Comparison of ENCODE assay signal across 8 cellular contexts in the genomic region with DNA sequence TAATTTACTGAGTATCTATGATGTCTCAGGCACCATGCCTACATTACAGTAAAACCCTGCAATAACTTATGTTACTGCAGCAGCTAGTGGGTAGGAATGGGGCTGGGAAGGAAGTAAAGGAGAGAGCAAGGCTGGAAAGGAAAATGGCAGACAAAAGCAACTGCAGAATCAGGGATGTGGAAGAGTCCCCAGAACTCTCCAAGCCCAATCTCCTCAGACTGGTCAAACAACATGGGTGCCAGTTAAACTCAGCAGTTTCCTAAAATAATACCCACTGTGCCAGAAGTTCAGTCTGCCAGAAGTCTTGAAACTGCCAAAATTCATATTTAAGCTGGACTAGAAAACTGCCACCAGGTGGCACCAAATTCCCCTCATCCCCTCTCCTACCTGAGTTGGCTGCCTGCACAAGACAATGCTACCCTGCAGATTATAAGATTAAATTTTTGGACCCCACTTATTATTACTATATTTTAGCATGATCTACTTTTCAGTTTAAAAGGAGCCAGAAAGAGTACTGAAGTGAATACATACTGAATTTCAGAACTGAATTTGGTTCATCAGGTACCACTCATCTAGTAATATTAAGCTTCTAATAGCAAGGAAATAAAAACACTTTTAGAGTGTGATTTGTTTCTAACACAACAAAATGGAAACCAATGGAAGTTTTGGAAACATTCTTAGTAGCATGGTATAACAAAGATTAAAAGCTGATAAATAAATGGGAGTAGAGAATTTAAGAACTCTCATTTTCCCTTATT.
DNase-seq lines count a peak whose midpoint lies in the region; ATAC-seq and TF ChIP-seq lines count a peak whose summit lies in the region.

No MANE protein-coding gene starts in this region.

- peak; percentile 70 for TF ChIP-seq CTCF in colonic mucosa (IDR thresholded peaks at IDR 0.05)
- TF ChIP-seq CTCF in liver (IDR thresholded peaks at IDR 0.05; ENCODE audit: low read depth, low read length, missing input control): peak; percentile 70

- H3K4me3 ChIP-seq in HAP-1: no peak overlapping the region
- H3K4me3 ChIP-seq in colonic mucosa: no peak overlapping the region
- no peak overlapping the region for H3K4me3 ChIP-seq in liver (ENCODE audit: low read depth in 1 of 3, low read length in 3 of 3)

- H3K36me3 ChIP-seq in HAP-1 (replicated peaks): peaks cover 51% of the 10 kb centered on the region
- H3K36me3 ChIP-seq in colonic mucosa: no peaks in the 10 kb centered on the region
- peaks cover 1 to 36% (median 30%) of the 10 kb centered on the region in 4 donors for H3K36me3 ChIP-seq in liver (ENCODE audit: control insufficient read depth in 4 of 4, insufficient read depth in 3 of 4, low read depth in 1 of 4, low read length in 3 of 4)

- DNase-seq in EL (peak; percentile 53), HAP-1 (ENCODE audit: low spot score in 2 of 2) (peak; percentile 43 to 74), NCI-H2196 (lab: John Stamatoyannopoulos, UW; ENCODE audit: unreplicated experiment) (peak; percentile 76), colonic mucosa (peak; percentile 62)
- DNase-seq in activated CD4-positive, alpha-beta T cell treated with anti-CD3 and anti-CD28 coated beads for 36 hours: peak; percentile 86
- peak; percentile 16 for DNase-seq in stimulated activated CD8-positive, alpha-beta memory T cell treated with anti-CD3 and anti-CD28 coated beads, Interleukin-12 subunit alpha, Interleukin-12 subunit beta, amount 100 ng/mL, for 24 hours (ENCODE audit: extremely low read depth)

- H3K4me1 Mint-ChIP-seq in activated CD4-positive, alpha-beta T cell treated with anti-CD3 and anti-CD28 coated beads for 36 hours: no peaks in the 10 kb centered on the region

- H3K27ac Mint-ChIP-seq in activated CD4-positive, alpha-beta T cell treated with anti-CD3 and anti-CD28 coated beads for 36 hours: no peak overlapping the region

- no peaks in the 10 kb centered on the region for H3K27me3 ChIP-seq in HAP-1 (ENCODE audit: low read depth)
- H3K27me3 ChIP-seq in colonic mucosa: no peaks in the 10 kb centered on the region
- H3K27me3 ChIP-seq in liver (ENCODE audit: control insufficient read depth in 4 of 4, insufficient read depth in 4 of 4, low read length in 3 of 4): no peaks in the 10 kb centered on the region

- in situ Hi-C loops in HAP-1 (cut with MboI; ENCODE audit: low sequenced_read_pairs): no loop called here

- no peaks in the 10 kb centered on the region for H3K9me3 Mint-ChIP-seq in activated CD4-positive, alpha-beta T cell treated with anti-CD3 and anti-CD28 coated beads for 36 hours (ENCODE audit: low read depth)

- H3K4me1 ChIP-seq in HAP-1: no peaks in the 10 kb centered on the region
- no peaks in the 10 kb centered on the region for H3K4me1 ChIP-seq in colonic mucosa
- H3K4me1 ChIP-seq in liver (ENCODE audit: control insufficient read depth in 4 of 4, insufficient read depth in 4 of 4, low read length in 3 of 4): peaks cover 1 to 28% (median 23%) of the 10 kb centered on the region in 4 donors

- POLR2A ChIA-PET in activated CD4-positive, alpha-beta T cell treated with anti-CD3 and anti-CD28 coated beads for 36 hours (lab: Charles Lee): interaction anchor here (0.6 kb wide), 1 partner anchor 54 kb away, joined by 12 read pairs; no protein-coding TSS in a partner anchor

- intact Hi-C loops in activated CD4-positive, alpha-beta T cell treated with anti-CD3 and anti-CD28 coated beads for 36 hours (cut with DNase I, micrococcal nuclease): loop anchor here (1.0 to 5.0 kb wide), 5 partner anchors 109 to 811 kb away; no protein-coding TSS in a partner anchor
- intact Hi-C loops in colonic mucosa (cut with DNase I): no loop called here

- peaks cover 43% of the 10 kb centered on the region for H3K36me3 Mint-ChIP-seq in activated CD4-positive, alpha-beta T cell treated with anti-CD3 and anti-CD28 coated beads for 36 hours (ENCODE audit: low read depth)

- peak; percentile 80 to 83 for TF ChIP-seq RAD21 in liver (IDR thresholded peaks at IDR 0.05)

- H3K27ac ChIP-seq in colonic mucosa: no peak overlapping the region
- H3K27ac ChIP-seq in liver (ENCODE audit: low read depth in 1 of 2, low read length in 2 of 2): no peak overlapping the region

- no peak overlapping the region for H3K9ac ChIP-seq in colonic mucosa (ENCODE audit: low read depth in 2 of 2, low read length in 2 of 2)
- no peak overlapping the region for H3K9ac ChIP-seq in liver (ENCODE audit: low read depth in 1 of 2, low read length in 2 of 2)

- no peaks in the 10 kb centered on the region for H3K27me3 Mint-ChIP-seq in activated CD4-positive, alpha-beta T cell treated with anti-CD3 and anti-CD28 coated beads for 36 hours

- H3K4me3 Mint-ChIP-seq in activated CD4-positive, alpha-beta T cell treated with anti-CD3 and anti-CD28 coated beads for 36 hours: no peak overlapping the region

- CTCF ChIA-PET in activated CD4-positive, alpha-beta T cell treated with anti-CD3 and anti-CD28 coated beads for 36 hours (lab: Charles Lee): interaction anchor here (0.7 to 4.3 kb wide), 27 partner anchors 9 to 445 kb away, joined by 3 to 23 read pairs (median 4); a partner anchor contains a TSS

- peak; percentile 78 for ATAC-seq in activated CD4-positive, alpha-beta T cell treated with anti-CD3 and anti-CD28 coated beads for 36 hours
- ATAC-seq in HG03097 (IDR thresholded peaks at IDR 0.05; ENCODE audit: low FRiP score, unreplicated experiment): no peak

- H3K9me3 ChIP-seq in HAP-1: no peaks in the 10 kb centered on the region
- no peaks in the 10 kb centered on the region for H3K9me3 ChIP-seq in colonic mucosa
- H3K9me3 ChIP-seq in liver (ENCODE audit: control insufficient read depth in 4 of 4, low read length in 3 of 4): no peaks in the 10 kb centered on the region

TF ChIP-seq in liver, 16 proteins besides CTCF, POLR2A, EP300 and RAD21:
- peak; percentile 49 for TF ChIP-seq YY1 (IDR thresholded peaks at IDR 0.05)
- TF ChIP-seq GABPA (IDR thresholded peaks at IDR 0.05 in 1 of 2, conservative IDR thresholded peaks at IDR 0.05 in 1 of 2): no peak
- TF ChIP-seq HNF4A (conservative IDR thresholded peaks at IDR 0.05): peak in 1 of 2 donors; percentile 6
- TF ChIP-seq, protein P1, sequence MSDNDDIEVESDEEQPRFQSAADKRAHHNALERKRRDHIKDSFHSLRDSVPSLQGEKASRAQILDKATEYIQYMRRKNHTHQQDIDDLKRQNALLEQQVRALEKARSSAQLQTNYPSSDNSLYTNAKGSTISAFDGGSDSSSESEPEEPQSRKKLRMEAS (IDR thresholded peaks at IDR 0.05): no peak

Comparison
In these comparisons a context has a peak if more than half of its experiments do, and no peak if none do; other contexts are left out.
1. DNase-seq: peak in every context shown above with its lines; median percentile 86 in activated CD4-positive, alpha-beta T cell treated with anti-CD3 and anti-CD28 coated beads for 36 hours; 76 in NCI-H2196; 62 in colonic mucosa; 58 in HAP-1; 53 in EL; 16 in stimulated activated CD8-positive, alpha-beta memory T cell treated with anti-CD3 and anti-CD28 coated beads, Interleukin-12 subunit alpha, Interleukin-12 subunit beta, amount 100 ng/mL, for 24 hours.